In genomic region chr1:59880001-59880400, GRCh38 we compare ENCODE assay signal across 8 cellular contexts.
"Had no signal": no experiment of that assay in that cellular context is flagged by ENCODE, and none has a peak within 500 bp of the region (broad histone marks: within the 10 kb centered on the region; RNA-seq: fewer than 3 reads in every experiment).

No MANE protein-coding gene starts in this region.

- H3K27me3 ChIP-seq: dorsolateral prefrontal cortex, gastroesophageal sphincter, heart right ventricle, stomach had no signal

- H3K27ac ChIP-seq: dorsolateral prefrontal cortex, gastroesophageal sphincter, heart right ventricle, psoas muscle, stomach had no signal

- H3K4me3 ChIP-seq: dorsolateral prefrontal cortex, gastroesophageal sphincter, heart right ventricle, psoas muscle, SK-N-MC, smooth muscle cell, stomach had no signal

- H3K4me2 ChIP-seq: smooth muscle cell had no signal

- H3K36me3 ChIP-seq: gastroesophageal sphincter, heart right ventricle, stomach had no signal

- ATAC-seq: gastroesophageal sphincter; stimulated activated effector memory CD8-positive, alpha-beta T cell treated with anti-CD3 and anti-CD28 coated beads, Interleukin-12 subunit alpha, Interleukin-12 subunit beta, amount 100 ng/mL, for 72 hours had no signal

- H3K9me3 ChIP-seq: psoas muscle had no signal

- H3K4me1 ChIP-seq: gastroesophageal sphincter, psoas muscle, stomach had no signal
